ENCODE assay signal across 1 cellular context in genomic region chr1:233140974-233141373, GRCh38.
TF ChIP-seq lines count a peak whose summit lies in the region.

No MANE protein-coding gene starts in this region.

TF ChIP-seq in SK-N-SH treated with all-trans-retinoic acid at 6 μM for 48 hours, 23 proteins besides CTCF, POLR2A, EP300 and RAD21 (continued from another document):
- no peak for TF ChIP-seq TSHZ2 (CRISPR knock-in tag; IDR thresholded peaks at IDR 0.05)
- no peak for TF ChIP-seq CSDC2 (CRISPR knock-in tag; IDR thresholded peaks at IDR 0.05)
- TF ChIP-seq TOX (CRISPR knock-in tag; IDR thresholded peaks at IDR 0.05; ENCODE audit: borderline replicate concordance): no peak
- no peak for TF ChIP-seq SNAI2 (CRISPR knock-in tag; IDR thresholded peaks at IDR 0.05)
- TF ChIP-seq ZFP30 (CRISPR knock-in tag; IDR thresholded peaks at IDR 0.05): no peak
- TF ChIP-seq RARB (CRISPR knock-in tag; IDR thresholded peaks at IDR 0.05): no peak
- TF ChIP-seq ZNF8 (CRISPR knock-in tag; IDR thresholded peaks at IDR 0.05): no peak
- TF ChIP-seq ARNTL (CRISPR knock-in tag; IDR thresholded peaks at IDR 0.05; ENCODE audit: borderline replicate concordance, low read depth): no peak
